ENCODE assay signal across 2 cellular contexts in genomic region chr17:82502207-82502606, GRCh38.
TF ChIP-seq lines count a peak whose summit lies in the region.

No MANE protein-coding gene starts in this region.

TF ChIP-seq in HEK293, 187 proteins besides CTCF, POLR2A, EP300 and RAD21:
- no peak for TF ChIP-seq ZNF626 (tag by site-specific recombination; IDR thresholded peaks at IDR 0.05)
- TF ChIP-seq ZNF585B (tag by site-specific recombination; IDR thresholded peaks at IDR 0.05): peak; percentile 47

TF ChIP-seq in HepG2, 621 proteins besides CTCF, POLR2A, EP300 and RAD21:
- TF ChIP-seq ZNF431 (CRISPR knock-in tag; IDR thresholded peaks at IDR 0.05; ENCODE audit: borderline replicate concordance, low read depth) (0 out of 2 replicates have a peak, but pooled peaks have one; percentile 25), MED1 (CRISPR knock-in tag; IDR thresholded peaks at IDR 0.05) (0 out of 2 replicates have a peak, but pooled peaks have one; percentile 19), ZNF800 (CRISPR knock-in tag; IDR thresholded peaks at IDR 0.05) (peak; percentile 46; the same call in 1 of the 2 replicates), ZNF605 (CRISPR knock-in tag; IDR thresholded peaks at IDR 0.05) (0 out of 2 replicates have a peak, but pooled peaks have one; percentile 50), ZNF770 (CRISPR knock-in tag; IDR thresholded peaks at IDR 0.05) (0 out of 2 replicates have a peak, but pooled peaks have one; percentile 19), SRSF4 (IDR thresholded peaks at IDR 0.05; ENCODE audit: low read depth, low read length, poor library complexity, severe bottlenecking) (no peak), ZNF225 (CRISPR knock-in tag; IDR thresholded peaks at IDR 0.05) (no peak), ZNF646 (CRISPR knock-in tag; IDR thresholded peaks at IDR 0.05) (no peak)
- TF ChIP-seq, protein P1, sequence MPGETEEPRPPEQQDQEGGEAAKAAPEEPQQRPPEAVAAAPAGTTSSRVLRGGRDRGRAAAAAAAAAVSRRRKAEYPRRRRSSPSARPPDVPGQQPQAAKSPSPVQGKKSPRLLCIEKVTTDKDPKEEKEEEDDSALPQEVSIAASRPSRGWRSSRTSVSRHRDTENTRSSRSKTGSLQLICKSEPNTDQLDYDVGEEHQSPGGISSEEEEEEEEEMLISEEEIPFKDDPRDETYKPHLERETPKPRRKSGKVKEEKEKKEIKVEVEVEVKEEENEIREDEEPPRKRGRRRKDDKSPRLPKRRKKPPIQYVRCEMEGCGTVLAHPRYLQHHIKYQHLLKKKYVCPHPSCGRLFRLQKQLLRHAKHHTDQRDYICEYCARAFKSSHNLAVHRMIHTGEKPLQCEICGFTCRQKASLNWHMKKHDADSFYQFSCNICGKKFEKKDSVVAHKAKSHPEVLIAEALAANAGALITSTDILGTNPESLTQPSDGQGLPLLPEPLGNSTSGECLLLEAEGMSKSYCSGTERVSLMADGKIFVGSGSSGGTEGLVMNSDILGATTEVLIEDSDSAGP (CRISPR knock-in tag; IDR thresholded peaks at IDR 0.05; ENCODE audit: borderline replicate concordance): peak; percentile 39; the same call in 1 of the 2 replicates
- TF ChIP-seq, protein P2, sequence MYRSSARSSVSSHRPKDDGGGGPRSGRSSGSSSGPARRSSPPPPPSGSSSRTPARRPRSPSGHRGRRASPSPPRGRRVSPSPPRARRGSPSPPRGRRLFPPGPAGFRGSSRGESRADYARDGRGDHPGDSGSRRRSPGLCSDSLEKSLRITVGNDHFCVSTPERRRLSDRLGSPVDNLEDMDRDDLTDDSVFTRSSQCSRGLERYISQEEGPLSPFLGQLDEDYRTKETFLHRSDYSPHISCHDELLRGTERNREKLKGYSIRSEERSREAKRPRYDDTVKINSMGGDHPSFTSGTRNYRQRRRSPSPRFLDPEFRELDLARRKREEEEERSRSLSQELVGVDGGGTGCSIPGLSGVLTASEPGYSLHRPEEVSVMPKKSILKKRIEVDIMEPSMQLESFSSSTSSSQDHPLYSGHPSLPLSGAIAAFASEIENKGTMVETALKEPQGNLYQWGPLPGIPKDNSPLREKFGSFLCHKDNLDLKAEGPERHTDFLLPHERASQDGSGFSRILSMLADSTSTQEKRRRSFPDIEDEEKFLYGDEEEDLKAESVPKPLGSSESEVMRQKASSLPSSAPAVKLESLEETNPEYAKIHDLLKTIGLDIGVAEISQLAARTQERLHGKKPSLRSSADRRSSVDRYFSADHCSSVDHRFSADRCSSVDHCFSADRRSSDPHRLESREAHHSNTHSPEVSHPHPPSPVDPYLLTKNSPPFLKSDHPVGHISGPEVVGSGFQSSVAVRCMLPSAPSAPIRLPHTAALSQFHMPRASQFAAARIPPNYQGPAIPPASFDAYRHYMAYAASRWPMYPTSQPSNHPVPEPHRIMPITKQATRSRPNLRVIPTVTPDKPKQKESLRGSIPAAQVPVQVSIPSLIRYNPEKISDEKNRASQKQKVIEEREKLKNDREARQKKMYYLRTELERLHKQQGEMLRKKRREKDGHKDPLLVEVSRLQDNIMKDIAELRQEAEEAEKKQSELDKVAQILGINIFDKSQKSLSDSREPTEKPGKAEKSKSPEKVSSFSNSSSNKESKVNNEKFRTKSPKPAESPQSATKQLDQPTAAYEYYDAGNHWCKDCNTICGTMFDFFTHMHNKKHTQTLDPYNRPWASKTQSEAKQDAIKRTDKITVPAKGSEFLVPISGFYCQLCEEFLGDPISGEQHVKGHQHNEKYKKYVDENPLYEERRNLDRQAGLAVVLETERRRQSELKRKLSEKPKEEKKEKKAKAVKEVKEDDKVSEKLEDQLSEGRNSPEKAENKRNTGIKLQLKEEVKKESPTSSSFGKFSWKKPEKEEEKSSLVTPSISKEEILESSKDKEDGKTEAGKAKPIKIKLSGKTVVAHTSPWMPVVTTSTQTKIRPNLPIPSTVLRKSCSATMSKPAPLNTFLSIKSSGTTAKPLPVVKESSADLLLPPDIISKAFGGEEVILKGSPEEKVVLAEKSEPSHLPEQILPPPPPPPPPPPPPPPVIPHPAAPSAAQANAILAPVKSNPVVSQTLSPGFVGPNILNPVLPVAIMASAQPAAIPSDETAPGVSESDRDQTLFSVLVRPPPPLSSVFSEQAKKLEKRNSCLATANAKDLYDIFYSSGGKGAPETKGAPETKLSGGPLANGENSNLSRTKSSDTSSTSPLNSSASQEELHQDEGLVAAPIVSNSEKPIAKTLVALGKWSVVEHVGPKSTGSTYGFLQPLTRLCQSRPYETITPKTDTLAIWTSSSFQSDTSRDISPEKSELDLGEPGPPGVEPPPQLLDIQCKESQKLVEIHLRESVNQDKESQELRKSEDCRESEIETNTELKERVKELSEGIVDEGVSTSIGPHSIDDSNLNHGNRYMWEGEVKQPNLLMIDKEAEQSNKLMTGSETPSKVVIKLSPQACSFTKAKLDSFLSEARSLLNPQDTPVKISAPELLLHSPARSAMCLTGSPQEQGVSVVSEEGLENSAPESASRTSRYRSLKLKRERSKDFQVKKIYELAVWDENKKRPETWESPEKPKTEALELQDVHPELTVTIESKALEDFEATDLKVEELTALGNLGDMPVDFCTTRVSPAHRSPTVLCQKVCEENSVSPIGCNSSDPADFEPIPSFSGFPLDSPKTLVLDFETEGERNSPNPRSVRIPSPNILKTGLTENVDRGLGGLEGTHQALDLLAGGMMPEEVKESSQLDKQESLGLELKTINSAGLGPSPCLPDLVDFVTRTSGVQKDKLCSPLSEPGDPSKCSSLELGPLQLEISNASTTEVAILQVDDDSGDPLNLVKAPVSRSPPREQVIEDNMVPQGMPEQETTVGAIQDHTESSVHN (CRISPR knock-in tag; IDR thresholded peaks at IDR 0.05): 0 out of 2 replicates have a peak, but pooled peaks have one; percentile 72
